26 cellular contexts compared by ENCODE assay signal in genomic region chr10:89428873-89429272, GRCh38. TPM values are rescaled to one million over a fixed set of nuclear protein-coding genes. Genes with fewer than 3 reads are reported as not detected.
DNase-seq lines count a peak whose midpoint lies in the region; ATAC-seq and TF ChIP-seq lines count a peak whose summit lies in the region.
"Had no signal": no experiment of that assay in that cellular context is flagged by ENCODE, and none has a peak within 500 bp of the region (broad histone marks: within the 10 kb centered on the region; RNA-seq: fewer than 3 reads in every experiment).

No MANE protein-coding gene starts in this region.

- H3K18ac ChIP-seq in mesenchymal stem cell (ENCODE audit: low read depth in 1 of 2, low read length in 2 of 2), result no peak overlapping the region

- no peak overlapping the region for H2BK15ac ChIP-seq in mesenchymal stem cell (ENCODE audit: low read depth, poor library complexity, severe bottlenecking)

- H2BK12ac ChIP-seq in mesenchymal stem cell (ENCODE audit: low read length in 2 of 2), result peak overlapping the region in 1 of 2 experiments; percentile 25

- no peak overlapping the region for H3K23ac ChIP-seq in mesenchymal stem cell (ENCODE audit: low read length in 2 of 2)

- H3K14ac ChIP-seq in mesenchymal stem cell (ENCODE audit: low read length in 2 of 2), result no peak overlapping the region

- H3K4me1 ChIP-seq in mesenchymal stem cell (ENCODE audit: control insufficient read depth, insufficient read depth, low read depth, low read length), result peaks cover 9% of the 10 kb centered on the region
- H3K4me1 ChIP-seq: transverse colon had no signal

- H2BK5ac ChIP-seq in mesenchymal stem cell (ENCODE audit: low read depth, low read length, poor library complexity, severe bottlenecking), result no peak overlapping the region

- no peaks in the 10 kb centered on the region for H3K79me1 ChIP-seq in mesenchymal stem cell (replicated peaks; ENCODE audit: low read length, poor library complexity, severe bottlenecking)

- no peak overlapping the region for H2BK120ac ChIP-seq in mesenchymal stem cell (ENCODE audit: low read depth, low read length)

- H2AK5ac ChIP-seq in mesenchymal stem cell (ENCODE audit: low read length, severe bottlenecking), result peak overlapping the region; percentile 66

- no peak overlapping the region for H4K91ac ChIP-seq in mesenchymal stem cell (ENCODE audit: low read length)

- ATAC-seq in HG02870 (IDR thresholded peaks at IDR 0.05; ENCODE audit: unreplicated experiment) (no peak), GM21528 (IDR thresholded peaks at IDR 0.05; ENCODE audit: low FRiP score, unreplicated experiment) (no peak)
- ATAC-seq: activated naive CD8-positive, alpha-beta T cell treated with anti-CD3 and anti-CD28 coated beads, Interleukin-2, amount 50 U/mL, for 24 hours; activated T-cell treated with anti-CD3 and anti-CD28 coated beads, Interleukin-2, amount 50 U/mL, for 72 hours; naive thymus-derived CD8-positive, alpha-beta T cell; stimulated activated effector memory CD8-positive, alpha-beta T cell treated with anti-CD3 and anti-CD28 coated beads, Interleukin-12 subunit alpha, Interleukin-12 subunit beta, amount 100 ng/mL, for 72 hours had no signal

- no peaks in the 10 kb centered on the region for H3K9me3 ChIP-seq in mesenchymal stem cell (ENCODE audit: control insufficient read depth, low read length)
- H3K9me3 ChIP-seq: Caco-2, MG63, transverse colon had no signal

- no peak overlapping the region for H3K9ac ChIP-seq in mesenchymal stem cell (ENCODE audit: low read length)

- H3K4me2 ChIP-seq in mesenchymal stem cell (ENCODE audit: low read length, poor library complexity, severe bottlenecking), result no peak overlapping the region

- TF ChIP-seq CTCF in AG10803 (conservative IDR thresholded peaks at IDR 0.05; ENCODE audit: low read length), result no peak

- H3K4me3 ChIP-seq in AG10803 (ENCODE audit: low read length) (no peak overlapping the region), mesenchymal stem cell (ENCODE audit: insufficient read depth in 1 of 2, low read depth in 1 of 2, low read length in 2 of 2) (no peak overlapping the region)
- H3K4me3 ChIP-seq: MG63, transverse colon had no signal

- no peak overlapping the region for H3K27ac ChIP-seq in mesenchymal stem cell (ENCODE audit: low read length, poor library complexity, severe bottlenecking)
- H3K27ac ChIP-seq: C4-2B, transverse colon had no signal

- WGBS in mesenchymal stem cell, result 83% methylated on average over 1 of the region's 1 CpG

- H4K8ac ChIP-seq in mesenchymal stem cell (ENCODE audit: low read length), result no peak overlapping the region

- no peak overlapping the region for H2AFZ ChIP-seq in mesenchymal stem cell (ENCODE audit: low read depth, low read length)

- peak; percentile 36 for DNase-seq in AG10803 (ENCODE audit: low read depth)
- DNase-seq in NCI-H1105 (lab: John Stamatoyannopoulos, UW), result peak; percentile 5
- peak; percentile 17 for DNase-seq in fibroblast of gingiva (ENCODE audit: low read depth)
- no peak for DNase-seq in mesenchymal stem cell
- no peak for DNase-seq in CD1c-positive myeloid dendritic cell (ENCODE audit: extremely low spot score)
- DNase-seq: activated CD4-positive, alpha-beta memory T cell treated with anti-CD3 and anti-CD28 coated beads for 36 hours; activated CD4-positive, alpha-beta T cell treated with anti-CD3 and anti-CD28 coated beads for 1 hour; activated naive CD4-positive, alpha-beta T cell; activated naive CD8-positive, alpha-beta T cell treated with anti-CD3 and anti-CD28 coated beads, Interleukin-2, amount 50 U/mL, for 24 hours; activated T-cell treated with anti-CD3 and anti-CD28 coated beads, Interleukin-2, amount 50 U/mL, for 72 hours; brain microvascular endothelial cell; Caco-2; DMS79; H9; islet precursor cell; KG1; MG63; midbrain; naive thymus-derived CD8-positive, alpha-beta T cell; NCI-H2029 treated with DMSO at 0.1 percent for 48 hours; transverse colon had no signal

- H3K36me3 ChIP-seq in mesenchymal stem cell (ENCODE audit: control insufficient read depth in 1 of 2, insufficient read depth in 2 of 2, low read depth in 1 of 2, low read length in 2 of 2), result no peaks in the 10 kb centered on the region
- H3K36me3 ChIP-seq: brain microvascular endothelial cell, MG63, transverse colon had no signal

- H3K4ac ChIP-seq in mesenchymal stem cell (ENCODE audit: low read depth in 1 of 2, low read length in 2 of 2), result no peak overlapping the region

- no peaks in the 10 kb centered on the region for H3K27me3 ChIP-seq in mesenchymal stem cell (ENCODE audit: control insufficient read depth in 1 of 2, insufficient read depth in 1 of 2, low read length in 2 of 2)
- H3K27me3 ChIP-seq: brain microvascular endothelial cell, MG63, transverse colon had no signal

RNA-seq across cellular contexts. Expression of gene IFIT5, which starts 14.5 kb away (rescaled TPM):
- polyA plus RNA-seq in mesenchymal stem cell (2013, experiment 1 of 2), result 16.7 TPM
- polyA plus RNA-seq in mesenchymal stem cell (2013, experiment 2 of 2), result 17.1 TPM

RNA-seq across cellular contexts. Expression of gene IFIT1, which starts 36.5 kb away (rescaled TPM):
- 26.8 TPM for polyA plus RNA-seq in mesenchymal stem cell (2013, experiment 1 of 2)
- polyA plus RNA-seq in mesenchymal stem cell (2013, experiment 2 of 2), result 26.9 TPM

RNA-seq across cellular contexts. Expression of gene IFIT1B, which starts 51.0 kb away (rescaled TPM):
- polyA plus RNA-seq in mesenchymal stem cell (2013, experiment 1 of 2), result 0.03 TPM
- not detected for polyA plus RNA-seq in mesenchymal stem cell (2013, experiment 2 of 2)
- polyA plus RNA-seq: endothelial cell of umbilical vein; naive thymus-derived CD8-positive, alpha-beta T cell had no signal

Comparison
In these comparisons a context has a peak if more than half of its experiments do, and no peak if none do; other contexts are left out.
1. DNase-seq: peak in AG10803 (single experiment), NCI-H1105 (single experiment) and fibroblast of gingiva (single experiment); none in mesenchymal stem cell (single experiment) and CD1c-positive myeloid dendritic cell (single experiment).